Comparison of ENCODE assay signal across 11 cellular contexts in genomic region chr11:14386895-14387480, GRCh38. TPM values are rescaled to one million over a fixed set of nuclear protein-coding genes. Genes with fewer than 3 reads are reported as not detected.
DNase-seq lines count a peak whose midpoint lies in the region; ATAC-seq lines count a peak whose summit lies in the region.
"Had no signal": no experiment of that assay in that cellular context is flagged by ENCODE, and none has a peak within 500 bp of the region (broad histone marks: within the 10 kb centered on the region; RNA-seq: fewer than 3 reads in every experiment).

No MANE protein-coding gene starts in this region.

- ATAC-seq in left colon = no peak
- ATAC-seq: activated CD8-positive, alpha-beta memory T cell treated with anti-CD3 and anti-CD28 coated beads, Interleukin-2, amount 10 ng/mL, durations not matched to agents 7 days and 5 days; sciatic nerve had no signal

- intact Hi-C loops in left colon (cut with DNase I, micrococcal nuclease) = no loop called here

- DNase-seq in AG08395 (ENCODE audit: low spot score) = peak; percentile 79
- peak; percentile 35 for DNase-seq in NCI-H146 (lab: John Stamatoyannopoulos, UW)
- peak; percentile 40 to 54 for DNase-seq in dermis microvascular lymphatic vessel endothelial cell (ENCODE audit: low read depth in 2 of 2)
- DNase-seq in kidney glomerular epithelial cell (lab: John Stamatoyannopoulos, UW) = peak; percentile 21
- no peak for DNase-seq in KG1 (lab: John Stamatoyannopoulos, UW)
- DNase-seq in COLO668 (lab: John Stamatoyannopoulos, UW; ENCODE audit: unreplicated experiment) = no peak
- no peak for DNase-seq in stimulated activated CD4-positive, alpha-beta T cell treated with anti-CD3 and anti-CD28 coated beads, Interleukin-12 subunit alpha, Interleukin-12 subunit beta, amount 100 ng/mL, for 4 hours
- DNase-seq in left colon = no peak
- DNase-seq: activated CD8-positive, alpha-beta memory T cell treated with anti-CD3 and anti-CD28 coated beads, Interleukin-2, amount 10 ng/mL, durations not matched to agents 7 days and 5 days; erythroblast had no signal

RNA-seq across cellular contexts. Expression of gene RRAS2, which starts 28.0 kb away (rescaled TPM):
- total RNA-seq in dermis microvascular lymphatic vessel endothelial cell (97.5 and 104 TPM in 2 replicates), left colon (10 to 100 TPM; 35.7 to 42.7 TPM)

Comparison
In these comparisons a context has a peak if more than half of its experiments do, and no peak if none do; other contexts are left out.
1. DNase-seq: peak in AG08395 (single experiment), NCI-H146 (single experiment), dermis microvascular lymphatic vessel endothelial cell (2 of 2) and kidney glomerular epithelial cell (single experiment); none in KG1 (single experiment), COLO668 (single experiment), stimulated activated CD4-positive, alpha-beta T cell treated with anti-CD3 and anti-CD28 coated beads, Interleukin-12 subunit alpha, Interleukin-12 subunit beta, amount 100 ng/mL, for 4 hours (single experiment) and left colon (0 of 2).